8 cellular contexts compared by ENCODE assay signal in genomic region chr5:10563132-10563939, GRCh38. TPM values are rescaled to one million over a fixed set of nuclear protein-coding genes. Genes with fewer than 3 reads are reported as not detected.
DNase-seq lines count a peak whose midpoint lies in the region; ATAC-seq and TF ChIP-seq lines count a peak whose summit lies in the region.

No MANE protein-coding gene starts in this region.

- H3K36me3 Mint-ChIP-seq in immature natural killer cell = no peaks in the 10 kb centered on the region

- H3K36me3 ChIP-seq in OCI-LY7 (ENCODE audit: insufficient read depth, low read length) = no peaks in the 10 kb centered on the region
- no peaks in the 10 kb centered on the region for H3K36me3 ChIP-seq in adipocyte (ENCODE audit: control insufficient read depth, insufficient read depth, low read length, severe bottlenecking)

- no peaks in the 10 kb centered on the region for H3K9me2 ChIP-seq in OCI-LY7 (ENCODE audit: insufficient read depth, low read length)

- POLR2A ChIA-PET in OCI-LY7 (lab: Charles Lee) = interaction anchor here (0.5 to 1.2 kb wide), 5 partner anchors 18 to 90 kb away, joined by 3 to 8 read pairs (median 4); no protein-coding TSS in a partner anchor

- DNase-seq in OCI-LY7 (ENCODE audit: low spot score) = peak; percentile 48
- peak; percentile 83 for DNase-seq in adipocyte (ENCODE audit: low read depth)
- DNase-seq in immature natural killer cell = peak in 2 of 3 donors; percentile 42 to 46
- DNase-seq in stimulated activated CD4-positive, alpha-beta T cell treated with anti-CD3 and anti-CD28 coated beads, Interleukin-1b, Interleukin-23, amount 100 ng/mL, for 48 hours = peak; percentile 46
- no peak for DNase-seq in inferior parietal cortex (ENCODE audit: extremely low spot score)

- H3K4me3 ChIP-seq in OCI-LY7 (ENCODE audit: low read depth, low read length, poor library complexity, severe bottlenecking) (peak overlapping the region; percentile 78), adipocyte (ENCODE audit: low read length) (peak overlapping the region; percentile 90)

- ATAC-seq in GM18502 (IDR thresholded peaks at IDR 0.05; ENCODE audit: poor library complexity, unreplicated experiment) = peak; percentile 33
- ATAC-seq in HG02642 (IDR thresholded peaks at IDR 0.05; ENCODE audit: poor library complexity, unreplicated experiment) = peak; percentile 31
- ATAC-seq in GM18517 (IDR thresholded peaks at IDR 0.05; ENCODE audit: unreplicated experiment) = no peak

- peak overlapping the region; percentile 51 to 71 (median 58) for H3K4me3 Mint-ChIP-seq in immature natural killer cell

- H3K9me3 Mint-ChIP-seq in immature natural killer cell = no peaks in the 10 kb centered on the region

- no peaks in the 10 kb centered on the region for H3K27me3 ChIP-seq in adipocyte (replicated peaks; ENCODE audit: control insufficient read depth, insufficient read depth, low read length)

- no TSS peak for BruUV-seq in OCI-LY7 (replicated peaks; lab: Mats Ljungman, UMichigan)

- peak overlapping the region; percentile 20 for H3K27ac ChIP-seq in OCI-LY7 (ENCODE audit: low read depth, low read length, poor library complexity, severe bottlenecking)

- CTCF ChIA-PET in OCI-LY7 (lab: Charles Lee; ENCODE audit: unreplicated experiment) = no interaction called here

- peak overlapping the region; percentile 78 for H3K9ac ChIP-seq in adipocyte (ENCODE audit: low read length)

- H3K4me1 ChIP-seq in OCI-LY7 (ENCODE audit: insufficient read depth, low read length, poor library complexity, severe bottlenecking) (peaks cover 50% of the 10 kb centered on the region), adipocyte (ENCODE audit: control insufficient read depth, insufficient read depth, low read length) (peaks cover 31% of the 10 kb centered on the region)

- peak overlapping the region; percentile 97 for H3K4me2 ChIP-seq in OCI-LY7 (ENCODE audit: low read length)

- no peak for TF ChIP-seq CTCF in OCI-LY7 (conservative IDR thresholded peaks at IDR 0.05; ENCODE audit: low read length)

- intact Hi-C loops in OCI-LY7 (cut with micrococcal nuclease; ENCODE audit: unreplicated experiment) = loop anchor here (5.0 to 10.0 kb wide), 2 partner anchors 134 to 279 kb away; no protein-coding TSS in a partner anchor

- H3K4me1 Mint-ChIP-seq in immature natural killer cell = peaks cover 12 to 15% of the 10 kb centered on the region in 2 donors

- H3K9me3 ChIP-seq in OCI-LY7 (ENCODE audit: low read length) (no peaks in the 10 kb centered on the region), adipocyte (ENCODE audit: control insufficient read depth, low read length) (no peaks in the 10 kb centered on the region)

- peaks cover 0 to 5% (median 4%) of the 10 kb centered on the region in 3 donors for H3K27me3 Mint-ChIP-seq in immature natural killer cell (ENCODE audit: low read depth in 3 of 3)

- peak overlapping the region; percentile 33 for H2AFZ ChIP-seq in OCI-LY7 (ENCODE audit: low read length)

- no peak overlapping the region for H3K27ac Mint-ChIP-seq in immature natural killer cell

- H4K20me1 ChIP-seq in OCI-LY7 (ENCODE audit: insufficient read depth, low read length) = no peaks in the 10 kb centered on the region

- no peaks in the 10 kb centered on the region for H3K79me2 ChIP-seq in OCI-LY7 (ENCODE audit: insufficient read depth, low read depth, low read length)

RNA-seq across cellular contexts. Expression of gene ANKRD33B, which starts 0.5 kb away (rescaled TPM):
- 5.6 TPM in 2 replicates for total RNA-seq in OCI-LY7 (2014; rRNA removed; shearing (Covaris generic))
- total RNA-seq in OCI-LY7 (2022) = 10.1 and 11.4 TPM in 2 replicates
- under 1 TPM in 2 of 3 donors, not detected in 1; 0.13 to 0.15 TPM for polyA plus RNA-seq in immature natural killer cell
